Comparison of ENCODE assay signal across 23 cellular contexts in the genomic region with DNA sequence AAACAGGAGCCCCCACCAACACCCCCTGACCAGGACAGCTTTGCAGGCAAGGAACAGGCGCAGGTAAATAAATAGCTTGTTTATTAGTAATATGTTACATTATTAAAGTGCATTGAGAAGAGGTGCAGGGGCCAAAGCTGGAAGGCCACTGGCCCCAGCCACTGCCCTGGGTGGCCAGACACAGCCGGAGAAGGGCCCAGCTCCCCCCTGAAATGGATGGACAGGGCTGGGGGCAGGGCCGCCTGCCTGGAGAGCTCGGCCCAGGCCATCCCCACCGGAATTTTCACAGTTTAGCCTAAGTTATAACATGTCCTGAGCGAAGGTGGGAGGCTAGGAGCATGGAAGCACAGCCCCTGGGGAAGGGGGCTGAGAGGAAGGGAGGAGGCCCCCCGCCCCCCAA. TPM values are rescaled to one million over a fixed set of nuclear protein-coding genes. Genes with fewer than 3 reads are reported as not detected.
A peak's percentile ranks its signal among the peaks of the same experiment; 100 is the strongest.
DNase-seq lines count a peak whose midpoint lies in the region; ATAC-seq and TF ChIP-seq lines count a peak whose summit lies in the region.
"Had no signal": no experiment of that assay in that cellular context is flagged by ENCODE, and none has a peak within 500 bp of the region (broad histone marks: within the 10 kb centered on the region; RNA-seq: fewer than 3 reads in every experiment).

No MANE protein-coding gene starts in this region.

- whole genome bisulfite sequencing in mammary epithelial cell (ENCODE audit: low coverage, missing lambda C conversion rate): 96% methylated on average over 3 of the region's 7 CpGs

- no peak overlapping the region for H2AFZ ChIP-seq in mammary epithelial cell (ENCODE audit: low read depth, low read length)

- H3K27me3 ChIP-seq in mammary epithelial cell (ENCODE audit: insufficient read depth, low read length): no peaks in the 10 kb centered on the region
- no peaks in the 10 kb centered on the region for H3K27me3 ChIP-seq in breast epithelium
- H3K27me3 ChIP-seq in RWPE2 (ENCODE audit: insufficient read depth, poor library complexity, severe bottlenecking): no peaks in the 10 kb centered on the region
- no peaks in the 10 kb centered on the region for H3K27me3 ChIP-seq in right atrium auricular region
- H3K27me3 ChIP-seq: BLaER1 treated with 17β-estradiol and CSF1 and Interleukin-3, amounts not matched to agents 10 nM and 100 nM; SJSA1 had no signal

- peaks cover 22% of the 10 kb centered on the region for H3K36me3 Mint-ChIP-seq in memory B cell
- H3K36me3 Mint-ChIP-seq in stimulated activated naive B cell treated with anti-CD40 and anti-IgM and Interleukin-4, amounts not matched to agents 10 μg/mL and 1 μg/mL and 100 μg/mL, for 72 hours: peaks cover 58 to 84% of the 10 kb centered on the region in 2 donors

- no peak overlapping the region for H3K4me3 ChIP-seq in mammary epithelial cell (replicated peaks in 1 of 3; ENCODE audit: insufficient read depth in 1 of 3, low read depth in 2 of 3, low read length in 3 of 3)
- no peak overlapping the region for H3K4me3 ChIP-seq in breast epithelium
- no peak overlapping the region for H3K4me3 ChIP-seq in RWPE2 (ENCODE audit: severe bottlenecking)
- no peak overlapping the region for H3K4me3 ChIP-seq in right atrium auricular region
- H3K4me3 ChIP-seq: BLaER1 treated with 17β-estradiol and CSF1 and Interleukin-3, amounts not matched to agents 10 nM and 100 nM; HAP-1; SJSA1 had no signal

- H3K27me3 Mint-ChIP-seq in memory B cell: no peaks in the 10 kb centered on the region
- no peaks in the 10 kb centered on the region for H3K27me3 Mint-ChIP-seq in stimulated activated naive B cell treated with anti-CD40 and anti-IgM and Interleukin-4, amounts not matched to agents 10 μg/mL and 1 μg/mL and 100 μg/mL, for 72 hours
- H3K27me3 Mint-ChIP-seq: IgD-negative memory B cell had no signal

- no peaks in the 10 kb centered on the region for H3K79me2 ChIP-seq in mammary epithelial cell (ENCODE audit: insufficient read depth, low read length)

- H3K9me3 Mint-ChIP-seq in memory B cell: no peaks in the 10 kb centered on the region
- peaks cover 0 to 2% of the 10 kb centered on the region in 2 donors for H3K9me3 Mint-ChIP-seq in stimulated activated naive B cell treated with anti-CD40 and anti-IgM and Interleukin-4, amounts not matched to agents 10 μg/mL and 1 μg/mL and 100 μg/mL, for 72 hours
- H3K9me3 Mint-ChIP-seq: CD8-positive, alpha-beta T cell; IgD-negative memory B cell had no signal

- H3K9me3 ChIP-seq in mammary epithelial cell (replicated peaks; ENCODE audit: insufficient read depth, low read length) (no peaks in the 10 kb centered on the region), breast epithelium (no peaks in the 10 kb centered on the region), RWPE2 (ENCODE audit: severe bottlenecking) (no peaks in the 10 kb centered on the region), right atrium auricular region (no peaks in the 10 kb centered on the region)
- H3K9me3 ChIP-seq: BLaER1 treated with 17β-estradiol and CSF1 and Interleukin-3, amounts not matched to agents 10 nM and 100 nM; HAP-1; SJSA1 had no signal

- dilution Hi-C loops in mammary epithelial cell (cut with HindIII; ENCODE audit: low sequenced_read_pairs): no loop called here

- no peak for ATAC-seq in RWPE2 (ENCODE audit: low read depth)
- peak; percentile 9 for ATAC-seq in memory B cell (ENCODE audit: low read depth)
- no peak for ATAC-seq in stimulated activated naive B cell treated with anti-CD40 and anti-IgM and Interleukin-4, amounts not matched to agents 10 μg/mL and 1 μg/mL and 100 μg/mL, for 72 hours (replicated peaks)
- ATAC-seq: CD8-positive, alpha-beta T cell; Right ventricle myocardium inferior had no signal

- intact Hi-C loops in mammary epithelial cell (cut with micrococcal nuclease): no loop called here
- intact Hi-C loops in breast epithelium (cut with DNase I; ENCODE audit: low total_unique reads): no loop called here

- H3K36me3 ChIP-seq in mammary epithelial cell (ENCODE audit: insufficient read depth, low read length) (peaks cover 14% of the 10 kb centered on the region), breast epithelium (no peaks in the 10 kb centered on the region), RWPE2 (ENCODE audit: low read depth) (peaks cover 41% of the 10 kb centered on the region), right atrium auricular region (no peaks in the 10 kb centered on the region)
- H3K36me3 ChIP-seq: HAP-1, SJSA1 had no signal

- H4K20me1 ChIP-seq in mammary epithelial cell (ENCODE audit: insufficient read depth, low read length): no peaks in the 10 kb centered on the region

- TSS peak; percentile 15 for BruUV-seq in mammary epithelial cell (replicated peaks; lab: Mats Ljungman, UMichigan)

- no peak for TF ChIP-seq POLR2A in breast epithelium (IDR thresholded peaks at IDR 0.05)

- no peak overlapping the region for H3K27ac Mint-ChIP-seq in memory B cell
- H3K27ac Mint-ChIP-seq in stimulated activated naive B cell treated with anti-CD40 and anti-IgM and Interleukin-4, amounts not matched to agents 10 μg/mL and 1 μg/mL and 100 μg/mL, for 72 hours: peak overlapping the region; percentile 94

- no peak overlapping the region for H3K4me2 ChIP-seq in mammary epithelial cell (ENCODE audit: insufficient read depth, low read depth, low read length)
- H3K4me2 ChIP-seq: BLaER1 treated with 17β-estradiol and CSF1 and Interleukin-3, amounts not matched to agents 10 nM and 100 nM had no signal

- H3K4me1 Mint-ChIP-seq in memory B cell: peaks cover 38% of the 10 kb centered on the region
- H3K4me1 Mint-ChIP-seq in stimulated activated naive B cell treated with anti-CD40 and anti-IgM and Interleukin-4, amounts not matched to agents 10 μg/mL and 1 μg/mL and 100 μg/mL, for 72 hours: peaks cover 75 to 93% of the 10 kb centered on the region in 2 donors

- H3K4me3 Mint-ChIP-seq in memory B cell: no peak overlapping the region
- peak overlapping the region; percentile 18 to 41 for H3K4me3 Mint-ChIP-seq in stimulated activated naive B cell treated with anti-CD40 and anti-IgM and Interleukin-4, amounts not matched to agents 10 μg/mL and 1 μg/mL and 100 μg/mL, for 72 hours
- H3K4me3 Mint-ChIP-seq: CD8-positive, alpha-beta T cell; IgD-negative memory B cell had no signal

- H3K9ac ChIP-seq in mammary epithelial cell (ENCODE audit: insufficient read depth, low read length): no peak overlapping the region
- H3K9ac ChIP-seq: BLaER1 treated with 17β-estradiol and CSF1 and Interleukin-3, amounts not matched to agents 10 nM and 100 nM had no signal

- no peak overlapping the region for H3K27ac ChIP-seq in mammary epithelial cell (ENCODE audit: insufficient read depth, low read depth, low read length)
- H3K27ac ChIP-seq in breast epithelium: no peak overlapping the region
- peak overlapping the region; percentile 78 for H3K27ac ChIP-seq in RWPE2 (ENCODE audit: poor library complexity, severe bottlenecking)
- H3K27ac ChIP-seq in right atrium auricular region: no peak overlapping the region
- H3K27ac ChIP-seq: SJSA1 had no signal

- TF ChIP-seq CTCF in mammary epithelial cell (conservative IDR thresholded peaks at IDR 0.05 in 1 of 2, IDR thresholded peaks at IDR 0.05 in 1 of 2; ENCODE audit: extremely low read depth in 1 of 2, insufficient read depth in 1 of 2, low read depth in 1 of 2, low read length in 2 of 2) (no peak), breast epithelium (IDR thresholded peaks at IDR 0.05) (no peak), RWPE2 (IDR thresholded peaks at IDR 0.05; ENCODE audit: poor library complexity, severe bottlenecking) (no peak), right atrium auricular region (IDR thresholded peaks at IDR 0.05) (no peak)

- CTCF ChIA-PET in mammary epithelial cell (lab: Charles Lee; ENCODE audit: low non-redundant PET): no interaction called here

- in situ Hi-C loops in mammary epithelial cell (cut with MboI; ENCODE audit: low sequenced_read_pairs in 2 of 2): no loop called here

- no peak for DNase-seq in mammary epithelial cell
- no peak for DNase-seq in breast epithelium (ENCODE audit: low spot score in 2 of 2)
- DNase-seq in RWPE2 (ENCODE audit: low spot score): no peak
- DNase-seq in memory B cell (ENCODE audit: low spot score in 2 of 2): no peak
- no peak for DNase-seq in stimulated activated naive B cell treated with anti-CD40 and anti-IgM and Interleukin-4, amounts not matched to agents 10 μg/mL and 1 μg/mL and 100 μg/mL, for 72 hours
- DNase-seq in NCI-H748 (lab: John Stamatoyannopoulos, UW; ENCODE audit: unreplicated experiment): no peak
- DNase-seq in stimulated activated CD4-positive, alpha-beta T cell treated with anti-CD3 and anti-CD28 coated beads, Interleukin-2, amount 100 ng/mL, for 24 hours: no peak
- DNase-seq in right atrium auricular region (ENCODE audit: low spot score): no peak
- DNase-seq: 8988T; CD8-positive, alpha-beta T cell; GDM1; NCI-H1105 treated with DMSO at 0.1 percent for 48 hours; NCI-H2029 treated with DMSO at 0.1 percent for 48 hours; NCI-H226; NCI-H510A treated with DMSO at 0.1 percent for 48 hours; NCI-H774; NK-92 treated with Interleukin-12 subunit alpha and Interleukin-12 subunit beta, amount 100 ng/mL, for 24 hours had no signal

- H3K4me1 ChIP-seq in mammary epithelial cell (ENCODE audit: insufficient read depth, low read length) (peaks cover 27% of the 10 kb centered on the region), breast epithelium (no peaks in the 10 kb centered on the region), RWPE2 (ENCODE audit: insufficient read depth, poor library complexity, severe bottlenecking) (peaks cover 14% of the 10 kb centered on the region), right atrium auricular region (peaks cover 0 to 2% of the 10 kb centered on the region in 2 donors)
- H3K4me1 ChIP-seq: HAP-1 had no signal

RNA-seq across cellular contexts. Expression of a gene that starts 24.5 kb away (rescaled TPM):
- 10 to 100 TPM in 1 of 2 donors, 1 to 10 TPM in 1; 4.2 to 17.5 TPM for total RNA-seq in mammary epithelial cell
- 10.0 TPM for polyA plus RNA-seq in mammary epithelial cell
- 10.5 TPM for polyA minus RNA-seq in mammary epithelial cell
- 1 to 10 TPM in 1 of 3 donors, under 1 TPM in 2; 0.80 to 1.3 (median 0.88) TPM for total RNA-seq in breast epithelium
- 1 to 10 TPM; 1.0 to 2.9 TPM for total RNA-seq in right atrium auricular region

RNA-seq across cellular contexts. Expression of a gene that starts 41.8 kb away (rescaled TPM):
- total RNA-seq in mammary epithelial cell (1 to 10 TPM in 1 of 2 donors, not detected in 1; 2.3 TPM), breast epithelium (1 to 10 TPM; 1.1 to 4.6 (median 1.3) TPM), right atrium auricular region (1 to 10 TPM in 1 of 2 donors, under 1 TPM in 1; 0.71 to 1.0 TPM)
- polyA plus RNA-seq in mammary epithelial cell: not detected
- polyA minus RNA-seq in mammary epithelial cell: not detected
- total RNA-seq: CD8-positive, alpha-beta T cell; OCI-LY7 had no signal
- polyA plus RNA-seq: IgD-negative memory B cell had no signal

RNA-seq across cellular contexts. Expression of a gene that starts 51.7 kb away (rescaled TPM):
- total RNA-seq in mammary epithelial cell (10 to 100 TPM; 36.4 to 41.7 TPM), breast epithelium (10 to 100 TPM; 39.0 to 48.9 (median 44.5) TPM), right atrium auricular region (10 to 100 TPM; 65.4 to 68.2 TPM)
- polyA plus RNA-seq in mammary epithelial cell: 42.9 TPM
- polyA minus RNA-seq in mammary epithelial cell: 43.0 TPM
